ENCODE assay signal across 1 cellular context in genomic region chr17:79513805-79514535, GRCh38.
TF ChIP-seq lines count a peak whose summit lies in the region.

No MANE protein-coding gene starts in this region.

TF ChIP-seq in K562, 482 proteins besides CTCF, POLR2A, EP300 and RAD21 (continued from another document and continues in another):
- TF ChIP-seq ZNF561 (CRISPR knock-in tag; conservative IDR thresholded peaks at IDR 0.05) (no peak), ATF1 (CRISPR knock-in tag; IDR thresholded peaks at IDR 0.05) (no peak), ATF1 (tag; IDR thresholded peaks at IDR 0.05) (no peak), ZNF699 (CRISPR knock-in tag; IDR thresholded peaks at IDR 0.05; ENCODE audit: insufficient replicate concordance) (no peak), TFE3 (CRISPR knock-in tag; IDR thresholded peaks at IDR 0.05) (peak; percentile 71), RBBP5 (IDR thresholded peaks at IDR 0.05; ENCODE audit: borderline replicate concordance, insufficient read depth, low read length, poor library complexity, severe bottlenecking) (no peak), MTA3 (IDR thresholded peaks at IDR 0.05; ENCODE audit: borderline replicate concordance) (no peak), MTF1 (CRISPR knock-in tag; IDR thresholded peaks at IDR 0.05; ENCODE audit: borderline replicate concordance) (no peak), NR3C1 (CRISPR knock-in tag; IDR thresholded peaks at IDR 0.05) (no peak), NFYB (IDR thresholded peaks at IDR 0.05; ENCODE audit: extremely low read depth, insufficient read length) (peak; percentile 62), ZNF184 (CRISPR knock-in tag; IDR thresholded peaks at IDR 0.05) (no peak), ZNF408 (CRISPR knock-in tag; IDR thresholded peaks at IDR 0.05; ENCODE audit: low read depth) (no peak), TRIM24 (IDR thresholded peaks at IDR 0.05) (no peak), DPF2 (IDR thresholded peaks at IDR 0.05) (no peak), HES1 (IDR thresholded peaks at IDR 0.05; ENCODE audit: low read depth) (no peak), RREB1 (CRISPR knock-in tag; IDR thresholded peaks at IDR 0.05) (no peak), FOXO4 (CRISPR knock-in tag; IDR thresholded peaks at IDR 0.05) (no peak), RAD51 (IDR thresholded peaks at IDR 0.05; ENCODE audit: borderline replicate concordance, low read depth) (peak; percentile 91), ARID3A (IDR thresholded peaks at IDR 0.05; ENCODE audit: borderline replicate concordance, low read depth, low read length) (no peak), PURB (CRISPR knock-in tag; IDR thresholded peaks at IDR 0.05; ENCODE audit: low read depth) (no peak), PBX2 (CRISPR knock-in tag; IDR thresholded peaks at IDR 0.05; ENCODE audit: low read depth) (no peak), PBX2 (tag; conservative IDR thresholded peaks at IDR 0.05; ENCODE audit: low read depth) (peak; percentile 28; the same call in 1 of the 2 replicates), RERE (CRISPR knock-in tag; IDR thresholded peaks at IDR 0.05; ENCODE audit: borderline replicate concordance) (no peak), FOS (IDR thresholded peaks at IDR 0.05; ENCODE audit: extremely low read depth, insufficient read length) (peak; percentile 41), MYC (IDR thresholded peaks at IDR 0.05; ENCODE audit: low read depth, low read length) (no peak), MYC (CRISPR knock-in tag; IDR thresholded peaks at IDR 0.05; ENCODE audit: borderline replicate concordance, low read depth) (no peak), ZNF23 (CRISPR knock-in tag; IDR thresholded peaks at IDR 0.05) (no peak), SIN3B (IDR thresholded peaks at IDR 0.05; ENCODE audit: low read depth) (no peak), AFF4 (CRISPR knock-in tag; IDR thresholded peaks at IDR 0.05) (no peak), ZNF76 (CRISPR knock-in tag; IDR thresholded peaks at IDR 0.05; ENCODE audit: borderline replicate concordance) (no peak), HCFC1 (IDR thresholded peaks at IDR 0.05; ENCODE audit: low read depth, low read length) (no peak), ZNF41 (CRISPR knock-in tag; conservative IDR thresholded peaks at IDR 0.05) (no peak), XRCC4 (IDR thresholded peaks at IDR 0.05; ENCODE audit: extremely low read depth, insufficient read depth, insufficient read length) (no peak), NCOA4 (IDR thresholded peaks at IDR 0.05; ENCODE audit: partially characterized antibody) (no peak)
